ENCODE assay signal across 10 cellular contexts in genomic region chr12:28543021-28543890, GRCh38.
DNase-seq lines count a peak whose midpoint lies in the region; ATAC-seq lines count a peak whose summit lies in the region.
"Had no signal": no experiment of that assay in that cellular context is flagged by ENCODE, and none has a peak within 500 bp of the region (broad histone marks: within the 10 kb centered on the region; RNA-seq: fewer than 3 reads in every experiment).

No MANE protein-coding gene starts in this region.

- peaks cover 5% of the 10 kb centered on the region for H3K4me1 Mint-ChIP-seq in activated naive CD8-positive, alpha-beta T cell treated with anti-CD3 and anti-CD28 coated beads, Interleukin-2, amount 10 ng/mL, durations not matched to agents 7 days and 5 days
- peaks cover 9 to 17% (median 16%) of the 10 kb centered on the region in 3 donors for H3K4me1 Mint-ChIP-seq in T-cell

- H3K36me3 Mint-ChIP-seq in activated naive CD8-positive, alpha-beta T cell treated with anti-CD3 and anti-CD28 coated beads, Interleukin-2, amount 10 ng/mL, durations not matched to agents 7 days and 5 days = peaks cover 11% of the 10 kb centered on the region
- peaks cover 37% of the 10 kb centered on the region for H3K36me3 Mint-ChIP-seq in T-cell

- DNase-seq in CMK (ENCODE audit: low read depth) (peak; percentile 27), posterior vena cava (ENCODE audit: low spot score) (no peak), T-cell (no peak), AG08396 (ENCODE audit: low spot score) (no peak)
- DNase-seq in activated naive CD8-positive, alpha-beta T cell treated with anti-CD3 and anti-CD28 coated beads, Interleukin-2, amount 10 ng/mL, durations not matched to agents 7 days and 5 days = no peak
- no peak for DNase-seq in NK-92 treated with Interleukin-12 subunit alpha and Interleukin-12 subunit beta, amount 100 ng/mL, for 24 hours (lab: John Stamatoyannopoulos, UW)
- DNase-seq: central memory CD4-positive, alpha-beta T cell; NCI-H187 treated with DMSO at 0.1 percent for 48 hours had no signal

- H3K27ac Mint-ChIP-seq in activated naive CD8-positive, alpha-beta T cell treated with anti-CD3 and anti-CD28 coated beads, Interleukin-2, amount 10 ng/mL, durations not matched to agents 7 days and 5 days = peak overlapping the region; percentile 5
- H3K27ac Mint-ChIP-seq in T-cell = peak overlapping the region in 1 of 2 donors; percentile 66

- CTCF ChIA-PET in T-cell (lab: Charles Lee) = interaction anchor here in 1 of 2 donors (0.8 kb wide), 1 partner anchor 9 kb away, joined by 6 read pairs; no protein-coding TSS in a partner anchor

- ATAC-seq in GM19372 (IDR thresholded peaks at IDR 0.05; ENCODE audit: low read depth, unreplicated experiment) (peak; percentile 79), HG03095 (IDR thresholded peaks at IDR 0.05; ENCODE audit: unreplicated experiment) (peak; percentile 74), T-cell (replicated peaks in 1 of 4) (no peak)
- no peak for ATAC-seq in activated naive CD8-positive, alpha-beta T cell treated with anti-CD3 and anti-CD28 coated beads, Interleukin-2, amount 10 ng/mL, durations not matched to agents 7 days and 5 days (ENCODE audit: low read depth)

- H3K4me3 Mint-ChIP-seq in activated naive CD8-positive, alpha-beta T cell treated with anti-CD3 and anti-CD28 coated beads, Interleukin-2, amount 10 ng/mL, durations not matched to agents 7 days and 5 days = no peak overlapping the region
- H3K4me3 Mint-ChIP-seq in T-cell = peak overlapping the region in 1 of 3 donors; percentile 21

- POLR2A ChIA-PET in activated naive CD8-positive, alpha-beta T cell treated with anti-CD3 and anti-CD28 coated beads, Interleukin-2, amount 10 ng/mL, durations not matched to agents 7 days and 5 days (lab: Charles Lee) = no interaction called here
- POLR2A ChIA-PET in T-cell (lab: Charles Lee) = interaction anchor here in 1 of 2 donors (0.5 to 0.6 kb wide), 2 partner anchors 46 to 814 kb away, joined by 3 to 5 read pairs; no protein-coding TSS in a partner anchor

- H3K27me3 Mint-ChIP-seq in activated naive CD8-positive, alpha-beta T cell treated with anti-CD3 and anti-CD28 coated beads, Interleukin-2, amount 10 ng/mL, durations not matched to agents 7 days and 5 days = no peaks in the 10 kb centered on the region
- H3K27me3 Mint-ChIP-seq in T-cell = no peaks in the 10 kb centered on the region

- peaks cover 4% of the 10 kb centered on the region for H3K9me3 Mint-ChIP-seq in activated naive CD8-positive, alpha-beta T cell treated with anti-CD3 and anti-CD28 coated beads, Interleukin-2, amount 10 ng/mL, durations not matched to agents 7 days and 5 days
- H3K9me3 Mint-ChIP-seq in T-cell = no peaks in the 10 kb centered on the region

- intact Hi-C loops in posterior vena cava (cut with DNase I) = no loop called here

Comparison
In these comparisons a context has a peak if more than half of its experiments do, and no peak if none do; other contexts are left out.
1. ATAC-seq: peak in GM19372 (single experiment) and HG03095 (single experiment); none in activated naive CD8-positive, alpha-beta T cell treated with anti-CD3 and anti-CD28 coated beads, Interleukin-2, amount 10 ng/mL, durations not matched to agents 7 days and 5 days (single experiment) and T-cell (0 of 4).